9 cellular contexts compared by ENCODE assay signal in genomic region chr3:184332370-184333090, GRCh38. TPM values are rescaled to one million over a fixed set of nuclear protein-coding genes. Genes with fewer than 3 reads are reported as not detected.
DNase-seq lines count a peak whose midpoint lies in the region; ATAC-seq, FAIRE-seq and TF ChIP-seq lines count a peak whose summit lies in the region.
"Had no signal": no experiment of that assay in that cellular context is flagged by ENCODE, and none has a peak within 500 bp of the region (broad histone marks: within the 10 kb centered on the region; RNA-seq: fewer than 3 reads in every experiment).

No MANE protein-coding gene starts in this region.

- H3K4me3 Mint-ChIP-seq in stimulated activated naive CD8-positive, alpha-beta T cell treated with anti-CD3 and anti-CD28 coated beads, Interleukin-15, Interleukin-2, amounts not matched to agents 100 ng/mL and 50 ng/mL, for 24 hours = no peak overlapping the region
- H3K4me3 Mint-ChIP-seq in astrocyte (ENCODE audit: unreplicated experiment) = peak overlapping the region; percentile 69

- H3K27ac ChIP-seq in astrocyte (ENCODE audit: low read depth, low read length) (peak overlapping the region; percentile 96), small intestine (ENCODE audit: low read depth in 1 of 2, low read length in 1 of 2) (peak overlapping the region in 1 of 2 donors; percentile 35), tibial artery (peak overlapping the region in 1 of 2 donors; percentile 36)

- H3K9ac ChIP-seq in astrocyte (ENCODE audit: low read length) = peak overlapping the region; percentile 71

- peak; percentile 86 for FAIRE-seq in astrocyte (lab: Jason Lieb, UNC)
- no peak for FAIRE-seq in small intestine (lab: Jason Lieb, UNC)

- TF ChIP-seq CTCF in astrocyte (IDR thresholded peaks at IDR 0.05; ENCODE audit: insufficient read depth, low read depth, low read length) = no peak
- no peak for TF ChIP-seq CTCF in kidney epithelial cell (IDR thresholded peaks at IDR 0.05; ENCODE audit: insufficient read depth, low read length, poor library complexity, severe bottlenecking)
- no peak for TF ChIP-seq CTCF in tibial artery (IDR thresholded peaks at IDR 0.05)

- H3K36me3 ChIP-seq in astrocyte (ENCODE audit: insufficient read depth, low read length) = peaks cover 58% of the 10 kb centered on the region
- peaks cover 14% of the 10 kb centered on the region for H3K36me3 ChIP-seq in kidney epithelial cell (ENCODE audit: control insufficient read depth, insufficient read depth, low read length)
- H3K36me3 ChIP-seq in small intestine (ENCODE audit: control insufficient read depth in 2 of 2, insufficient read depth in 2 of 2, low read length in 2 of 2) = peaks cover 10 to 43% of the 10 kb centered on the region in 2 donors
- peaks cover 66 to 78% (median 77%) of the 10 kb centered on the region in 3 donors for H3K36me3 ChIP-seq in tibial artery

- H4K20me1 ChIP-seq in astrocyte (ENCODE audit: insufficient read depth, low read length) = peaks cover 83% of the 10 kb centered on the region

- H3K27me3 Mint-ChIP-seq in stimulated activated naive CD8-positive, alpha-beta T cell treated with anti-CD3 and anti-CD28 coated beads, Interleukin-15, Interleukin-2, amounts not matched to agents 100 ng/mL and 50 ng/mL, for 24 hours = no peaks in the 10 kb centered on the region
- H3K27me3 Mint-ChIP-seq in astrocyte (ENCODE audit: low read depth, unreplicated experiment) = no peaks in the 10 kb centered on the region

- H3K79me2 ChIP-seq in astrocyte (ENCODE audit: insufficient read depth, low read length) = peaks cover 67% of the 10 kb centered on the region

- H3K4me2 ChIP-seq in astrocyte (ENCODE audit: low read length) = peak overlapping the region; percentile 51

- no peaks in the 10 kb centered on the region for H3K9me3 Mint-ChIP-seq in stimulated activated naive CD8-positive, alpha-beta T cell treated with anti-CD3 and anti-CD28 coated beads, Interleukin-15, Interleukin-2, amounts not matched to agents 100 ng/mL and 50 ng/mL, for 24 hours
- H3K9me3 Mint-ChIP-seq in astrocyte (ENCODE audit: unreplicated experiment) = no peaks in the 10 kb centered on the region

- peak overlapping the region; percentile 84 for H3K27ac Mint-ChIP-seq in stimulated activated naive CD8-positive, alpha-beta T cell treated with anti-CD3 and anti-CD28 coated beads, Interleukin-15, Interleukin-2, amounts not matched to agents 100 ng/mL and 50 ng/mL, for 24 hours
- peak overlapping the region; percentile 96 for H3K27ac Mint-ChIP-seq in astrocyte (ENCODE audit: unreplicated experiment)

- ATAC-seq in stimulated activated naive CD8-positive, alpha-beta T cell treated with anti-CD3 and anti-CD28 coated beads, Interleukin-15, Interleukin-2, amounts not matched to agents 100 U/mL and 50 U/mL, for 24 hours = no peak
- ATAC-seq in left lobe of liver = no peak

- H3K4me3 ChIP-seq in astrocyte (ENCODE audit: insufficient read depth, low read depth, low read length) = no peak overlapping the region
- H3K4me3 ChIP-seq in kidney epithelial cell (ENCODE audit: low read depth, low read length) = no peak overlapping the region
- H3K4me3 ChIP-seq in small intestine (ENCODE audit: low read depth in 1 of 2, low read length in 2 of 2) = no peak overlapping the region
- no peak overlapping the region for H3K4me3 ChIP-seq in tibial artery

- peaks cover 72% of the 10 kb centered on the region for H3K4me1 Mint-ChIP-seq in stimulated activated naive CD8-positive, alpha-beta T cell treated with anti-CD3 and anti-CD28 coated beads, Interleukin-15, Interleukin-2, amounts not matched to agents 100 ng/mL and 50 ng/mL, for 24 hours (ENCODE audit: low read depth)
- H3K4me1 Mint-ChIP-seq in astrocyte (ENCODE audit: low read depth, unreplicated experiment) = peaks cover 54% of the 10 kb centered on the region

- H3K9me3 ChIP-seq in astrocyte (ENCODE audit: insufficient read depth, low read depth, low read length) = no peaks in the 10 kb centered on the region
- H3K9me3 ChIP-seq in small intestine (ENCODE audit: control insufficient read depth, low read depth) = no peaks in the 10 kb centered on the region
- no peaks in the 10 kb centered on the region for H3K9me3 ChIP-seq in tibial artery

- 79 to 87% (median 86%) methylated on average over 10 of the region's 10 CpGs for WGBS in small intestine, 3 donors

- no peak for DNase-seq in stimulated activated naive CD8-positive, alpha-beta T cell treated with anti-CD3 and anti-CD28 coated beads, Interleukin-15, Interleukin-2, amounts not matched to agents 100 U/mL and 50 U/mL, for 24 hours
- DNase-seq in astrocyte (ENCODE audit: low read depth) (peak; percentile 94), kidney epithelial cell (ENCODE audit: low read depth) (peak; percentile 90), small intestine (no peak), tibial artery (no peak), left lobe of liver (ENCODE audit: low spot score) (no peak)
- no peak for DNase-seq in activated CD4-positive, CD25-positive, alpha-beta regulatory T cell (lab: John Stamatoyannopoulos, UW)
- DNase-seq: NCI-H446 treated with DMSO at 0.1 percent for 48 hours had no signal

- H3K36me3 Mint-ChIP-seq in stimulated activated naive CD8-positive, alpha-beta T cell treated with anti-CD3 and anti-CD28 coated beads, Interleukin-15, Interleukin-2, amounts not matched to agents 100 ng/mL and 50 ng/mL, for 24 hours (ENCODE audit: low read depth) = peaks cover 75% of the 10 kb centered on the region
- peaks cover 43% of the 10 kb centered on the region for H3K36me3 Mint-ChIP-seq in astrocyte (ENCODE audit: low read depth, unreplicated experiment)

- no peaks in the 10 kb centered on the region for H3K27me3 ChIP-seq in astrocyte (ENCODE audit: insufficient read depth, low read length)
- H3K27me3 ChIP-seq in kidney epithelial cell (ENCODE audit: control insufficient read depth, insufficient read depth, low read length) = no peaks in the 10 kb centered on the region
- no peaks in the 10 kb centered on the region for H3K27me3 ChIP-seq in small intestine (ENCODE audit: control insufficient read depth in 2 of 2, insufficient read depth in 2 of 2, low read length in 2 of 2)
- no peaks in the 10 kb centered on the region for H3K27me3 ChIP-seq in tibial artery

- intact Hi-C loops in tibial artery (cut with DNase I; ENCODE audit: low total_unique reads) = no loop called here

- no peak overlapping the region for H2AFZ ChIP-seq in astrocyte (ENCODE audit: low read depth, low read length)

- peaks cover 61% of the 10 kb centered on the region for H3K4me1 ChIP-seq in astrocyte (ENCODE audit: insufficient read depth, low read length)
- H3K4me1 ChIP-seq in small intestine (ENCODE audit: control insufficient read depth in 2 of 2, insufficient read depth in 1 of 2, low read depth in 1 of 2, low read length in 1 of 2) = no peaks in the 10 kb centered on the region
- peaks cover 0 to 16% (median 6%) of the 10 kb centered on the region in 4 donors for H3K4me1 ChIP-seq in tibial artery

RNA-seq across cellular contexts. Expression of gene FAM131A, which starts 4.9 kb away (rescaled TPM):
- total RNA-seq in astrocyte = 12.2 TPM in 2 replicates
- total RNA-seq in kidney epithelial cell = 14.0 and 14.7 TPM in 2 replicates
- 10 to 100 TPM in 2 of 3 donors, 1 to 10 TPM in 1; 9.7 to 11.3 (median 10.3) TPM for polyA plus RNA-seq in small intestine
- total RNA-seq in left lobe of liver = 2.5 TPM

RNA-seq across cellular contexts. Expression of gene EIF4G1, which starts 18.1 kb away (rescaled TPM):
- 490 and 495 TPM in 2 replicates for total RNA-seq in astrocyte
- 381 and 386 TPM in 2 replicates for total RNA-seq in kidney epithelial cell
- polyA plus RNA-seq in small intestine = 100 to 1,000 TPM; 115 to 220 (median 120) TPM
- 341 TPM for total RNA-seq in left lobe of liver

RNA-seq across cellular contexts. Expression of gene CLCN2, which starts 28.9 kb away (rescaled TPM):
- 7.4 and 9.0 TPM in 2 replicates for total RNA-seq in astrocyte
- 2.6 and 4.0 TPM in 2 replicates for total RNA-seq in kidney epithelial cell
- 10 to 100 TPM; 10.0 to 19.0 (median 11.6) TPM for polyA plus RNA-seq in small intestine
- total RNA-seq in left lobe of liver = 4.8 TPM

RNA-seq across cellular contexts. Expression of gene POLR2H, which starts 29.0 kb away (rescaled TPM):
- total RNA-seq in astrocyte = 63.2 and 70.3 TPM in 2 replicates
- total RNA-seq in kidney epithelial cell = 73.3 and 79.8 TPM in 2 replicates
- 100 to 1,000 TPM; 124 to 346 (median 258) TPM for polyA plus RNA-seq in small intestine
- 33.9 TPM for total RNA-seq in left lobe of liver

RNA-seq across cellular contexts. Expression of gene PSMD2, which starts 33.5 kb away (rescaled TPM):
- total RNA-seq in astrocyte (496 and 588 TPM in 2 replicates), kidney epithelial cell (903 and 972 TPM in 2 replicates), left lobe of liver (94.1 TPM)
- 100 to 1,000 TPM; 104 to 149 (median 122) TPM for polyA plus RNA-seq in small intestine

Comparison
In these comparisons a context has a peak if more than half of its experiments do, and no peak if none do; other contexts are left out.
1. DNase-seq: peak in astrocyte (single experiment) and kidney epithelial cell (single experiment); none in stimulated activated naive CD8-positive, alpha-beta T cell treated with anti-CD3 and anti-CD28 coated beads, Interleukin-15, Interleukin-2, amounts not matched to agents 100 U/mL and 50 U/mL, for 24 hours (single experiment), small intestine (single experiment), tibial artery (0 of 2), left lobe of liver (single experiment) and activated CD4-positive, CD25-positive, alpha-beta regulatory T cell (0 of 4).